Comparison of ENCODE assay signal across 20 cellular contexts in the genomic region with DNA sequence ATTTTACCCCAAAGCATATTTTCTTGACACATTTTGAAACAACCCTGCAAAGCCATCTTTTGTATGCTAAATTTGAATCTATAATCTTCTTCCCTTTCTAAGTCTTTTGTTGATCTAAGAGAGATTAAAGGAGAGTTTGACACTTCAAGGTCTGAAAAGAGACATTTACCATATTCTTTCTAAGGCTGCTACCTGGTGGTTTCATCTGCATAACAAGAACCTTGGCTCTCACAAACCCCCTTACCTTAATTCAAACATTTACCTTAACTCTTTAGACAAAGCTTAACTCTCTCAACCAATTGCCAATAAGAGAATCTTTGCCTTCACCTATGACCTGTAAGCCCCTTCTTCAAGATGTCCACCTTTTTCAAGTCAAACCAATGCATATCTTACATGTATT.
"Had no signal": no experiment of that assay in that cellular context is flagged by ENCODE, and none has a peak within 500 bp of the region (broad histone marks: within the 10 kb centered on the region; RNA-seq: fewer than 3 reads in every experiment).

No MANE protein-coding gene starts in this region.

- H3K27ac Mint-ChIP-seq: dendritic cell treated with granulocyte-macrophage colony-stimulating factor and Interleukin-4, amounts not matched to agents 40 ng/mL and 50 ng/mL, for 4 days; effector memory CD8-positive, alpha-beta T cell; natural killer cell had no signal

- H3K27ac ChIP-seq: epithelial cell of prostate, esophagus muscularis mucosa, gastrocnemius medialis, heart right ventricle, stomach, thoracic aorta, transverse colon had no signal

- H3K4me1 ChIP-seq: esophagus muscularis mucosa, gastrocnemius medialis, heart right ventricle, transverse colon had no signal

- H3K36me3 ChIP-seq: esophagus muscularis mucosa, gastrocnemius medialis, heart right ventricle, stomach, thoracic aorta, transverse colon had no signal

- H3K4me3 ChIP-seq: esophagus muscularis mucosa, gastrocnemius medialis, heart right ventricle, stomach, thoracic aorta, transverse colon had no signal

- DNase-seq: effector memory CD8-positive, alpha-beta T cell; gastrocnemius medialis; heart right ventricle; hypothalamus; islet precursor cell; mammary epithelial cell; natural killer cell; posterior cingulate gyrus; stimulated activated CD4-positive, alpha-beta T cell treated with anti-CD3 and anti-CD28 coated beads, Interleukin-2, amount 100 ng/mL, for 24 hours; stimulated activated naive CD4-positive, alpha-beta T cell; stomach; substantia nigra; transverse colon had no signal

- ATAC-seq: effector memory CD8-positive, alpha-beta T cell; gastrocnemius medialis; heart right ventricle; left lobe of liver; natural killer cell; sciatic nerve had no signal

- H3K36me3 Mint-ChIP-seq: natural killer cell had no signal

- H3K27me3 Mint-ChIP-seq: dendritic cell treated with granulocyte-macrophage colony-stimulating factor and Interleukin-4, amounts not matched to agents 40 ng/mL and 50 ng/mL, for 4 days; effector memory CD8-positive, alpha-beta T cell had no signal

- H3K4me1 Mint-ChIP-seq: natural killer cell had no signal

- H3K27me3 ChIP-seq: esophagus muscularis mucosa, gastrocnemius medialis, heart right ventricle, stomach, transverse colon had no signal

- H3K9me3 Mint-ChIP-seq: dendritic cell treated with granulocyte-macrophage colony-stimulating factor and Interleukin-4, amounts not matched to agents 40 ng/mL and 50 ng/mL, for 4 days; neural crest cell had no signal

- H3K9me3 ChIP-seq: esophagus muscularis mucosa, gastrocnemius medialis, thoracic aorta, transverse colon had no signal

- H3K4me3 Mint-ChIP-seq: dendritic cell treated with granulocyte-macrophage colony-stimulating factor and Interleukin-4, amounts not matched to agents 40 ng/mL and 50 ng/mL, for 4 days; effector memory CD8-positive, alpha-beta T cell; natural killer cell; neural crest cell had no signal
